ENCODE assay signal across 11 cellular contexts in the genomic region with DNA sequence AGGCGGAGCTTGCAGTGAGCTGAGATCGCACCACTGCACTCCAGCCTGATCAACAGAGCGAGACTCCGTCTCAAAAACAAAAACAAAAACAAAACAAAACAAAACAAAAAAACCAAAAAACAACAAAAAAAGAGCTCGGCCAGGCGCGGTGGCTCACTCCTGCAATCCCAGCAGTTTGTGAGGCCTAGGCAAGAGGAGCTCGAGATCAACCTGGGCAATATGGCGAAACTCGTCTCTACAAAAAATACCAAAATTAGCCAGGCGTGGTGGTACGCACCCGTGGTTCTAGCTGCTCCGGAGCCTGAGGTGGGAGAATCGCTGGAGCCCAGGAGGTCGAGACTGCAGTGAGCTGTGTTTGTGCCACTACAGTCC. TPM values are rescaled to one million over a fixed set of nuclear protein-coding genes. Genes with fewer than 3 reads are reported as not detected.
DNase-seq lines count a peak whose midpoint lies in the region; TF ChIP-seq lines count a peak whose summit lies in the region.
"Had no signal": no experiment of that assay in that cellular context is flagged by ENCODE, and none has a peak within 500 bp of the region (broad histone marks: within the 10 kb centered on the region; RNA-seq: fewer than 3 reads in every experiment).

No MANE protein-coding gene starts in this region.

- no peaks in the 10 kb centered on the region for H3K9me3 Mint-ChIP-seq in activated naive CD4-positive, alpha-beta T cell treated with anti-CD3 and anti-CD28 coated beads for 36 hours

- no peaks in the 10 kb centered on the region for H3K36me3 ChIP-seq in SJSA1
- H3K36me3 ChIP-seq in esophagus muscularis mucosa = no peaks in the 10 kb centered on the region
- H3K36me3 ChIP-seq in suprapubic skin = no peaks in the 10 kb centered on the region
- H3K36me3 ChIP-seq: BE2C, gastroesophageal sphincter had no signal

- H3K9me3 ChIP-seq in SJSA1 (replicated peaks) (no peaks in the 10 kb centered on the region), esophagus muscularis mucosa (no peaks in the 10 kb centered on the region), suprapubic skin (no peaks in the 10 kb centered on the region)
- H3K9me3 ChIP-seq: BE2C, gastroesophageal sphincter had no signal

- WGBS in esophagus muscularis mucosa = 88% methylated on average over 16 of the region's 16 CpGs
- 86% methylated on average over 16 of the region's 16 CpGs for WGBS in suprapubic skin

- peak overlapping the region; percentile 90 for H3K4me3 Mint-ChIP-seq in activated naive CD4-positive, alpha-beta T cell treated with anti-CD3 and anti-CD28 coated beads for 36 hours

- H3K4me1 ChIP-seq in SJSA1 (replicated peaks) = peaks cover 14% of the 10 kb centered on the region
- peaks cover 5 to 48% (median 28%) of the 10 kb centered on the region in 4 donors for H3K4me1 ChIP-seq in esophagus muscularis mucosa
- H3K4me1 ChIP-seq in suprapubic skin = peaks cover 27% of the 10 kb centered on the region

- TF ChIP-seq POLR2A in esophagus muscularis mucosa (IDR thresholded peaks at IDR 0.05; ENCODE audit: low read depth) (no peak), suprapubic skin (IDR thresholded peaks at IDR 0.05) (no peak)

- intact Hi-C loops in activated naive CD4-positive, alpha-beta T cell treated with anti-CD3 and anti-CD28 coated beads for 36 hours (cut with micrococcal nuclease) = loop anchor here (1.0 to 10.0 kb wide), 4 partner anchors 26 to 1560 kb away; partner anchors contain the start of genes HNRNPH1 and TRIM41
- intact Hi-C loops in esophagus muscularis mucosa (cut with DNase I) = no loop called here

- H3K36me3 Mint-ChIP-seq in activated naive CD4-positive, alpha-beta T cell treated with anti-CD3 and anti-CD28 coated beads for 36 hours (ENCODE audit: low read depth) = peaks cover 7% of the 10 kb centered on the region

- H3K27me3 Mint-ChIP-seq in activated naive CD4-positive, alpha-beta T cell treated with anti-CD3 and anti-CD28 coated beads for 36 hours (ENCODE audit: low read depth) = peaks cover 7% of the 10 kb centered on the region

- no peak for TF ChIP-seq CTCF in esophagus muscularis mucosa (IDR thresholded peaks at IDR 0.05)
- TF ChIP-seq CTCF in suprapubic skin (IDR thresholded peaks at IDR 0.05) = no peak

- TF ChIP-seq EP300 in esophagus muscularis mucosa (IDR thresholded peaks at IDR 0.05) (no peak), suprapubic skin (IDR thresholded peaks at IDR 0.05) (no peak)

- peak overlapping the region; percentile 96 for H3K27ac Mint-ChIP-seq in activated naive CD4-positive, alpha-beta T cell treated with anti-CD3 and anti-CD28 coated beads for 36 hours

- H3K4me3 ChIP-seq in SJSA1 = peak overlapping the region; percentile 32
- peak overlapping the region; percentile 54 to 68 (median 55) for H3K4me3 ChIP-seq in esophagus muscularis mucosa
- peak overlapping the region; percentile 52 for H3K4me3 ChIP-seq in suprapubic skin

- CTCF ChIA-PET in activated naive CD4-positive, alpha-beta T cell treated with anti-CD3 and anti-CD28 coated beads for 36 hours (lab: Charles Lee) = interaction anchor here (0.6 to 3.3 kb wide), 13 partner anchors 8 to 147 kb away, joined by 3 to 15 read pairs (median 5); no protein-coding TSS in a partner anchor

- H3K27me3 ChIP-seq in SJSA1 (replicated peaks) (no peaks in the 10 kb centered on the region), esophagus muscularis mucosa (no peaks in the 10 kb centered on the region), suprapubic skin (no peaks in the 10 kb centered on the region)
- H3K27me3 ChIP-seq: BE2C, gastroesophageal sphincter had no signal

- H3K27ac ChIP-seq in SJSA1 (peak overlapping the region; percentile 30; the same call in 1 of the 2 replicates), esophagus muscularis mucosa (replicated peaks in 1 of 4) (peak overlapping the region; percentile 59 to 79 (median 69)), suprapubic skin (no peak overlapping the region)

- peaks cover 35% of the 10 kb centered on the region for H3K4me1 Mint-ChIP-seq in activated naive CD4-positive, alpha-beta T cell treated with anti-CD3 and anti-CD28 coated beads for 36 hours (ENCODE audit: low read depth)

- no peak for DNase-seq in activated naive CD4-positive, alpha-beta T cell treated with anti-CD3 and anti-CD28 coated beads for 36 hours
- DNase-seq in activated naive CD4-positive, alpha-beta T cell (lab: John Stamatoyannopoulos, UW) = no peak
- DNase-seq in SJSA1 (ENCODE audit: low read depth in 1 of 2, low spot score in 2 of 2) (no peak), esophagus muscularis mucosa (ENCODE audit: extremely low spot score) (no peak), suprapubic skin (ENCODE audit: low spot score in 2 of 2) (no peak), DMS79 (lab: John Stamatoyannopoulos, UW) (no peak), NCI-H2107 treated with DMSO at 0.1 percent for 48 hours (lab: John Stamatoyannopoulos, UW; ENCODE audit: unreplicated experiment) (no peak), inferior parietal cortex (ENCODE audit: extremely low spot score) (no peak)
- DNase-seq: NCI-H526 had no signal

RNA-seq across cellular contexts. Expression of gene TRIM7, which starts 20.2 kb away (rescaled TPM):
- 1 to 10 TPM; 1.6 to 1.8 TPM for total RNA-seq in activated naive CD4-positive, alpha-beta T cell treated with anti-CD3 and anti-CD28 coated beads for 36 hours
- total RNA-seq in SJSA1 (2014; rRNA removed; shearing (Covaris generic)) = 28.0 and 45.2 TPM in 2 replicates
- total RNA-seq in esophagus muscularis mucosa (1 to 10 TPM; 2.1 to 5.8 (median 3.4) TPM), suprapubic skin (10 to 100 TPM; 52.0 to 79.0 (median 69.4) TPM)

RNA-seq across cellular contexts. Expression of gene OR2V2, which starts 37.4 kb away (rescaled TPM):
- not detected for total RNA-seq in activated naive CD4-positive, alpha-beta T cell treated with anti-CD3 and anti-CD28 coated beads for 36 hours
- not detected in 2 replicates for total RNA-seq in SJSA1 (2014; rRNA removed; shearing (Covaris generic))
- total RNA-seq in esophagus muscularis mucosa (not detected), suprapubic skin (not detected)

RNA-seq across cellular contexts. Expression of gene TRIM41, which starts 38.2 kb away (rescaled TPM):
- total RNA-seq in activated naive CD4-positive, alpha-beta T cell treated with anti-CD3 and anti-CD28 coated beads for 36 hours = 10 to 100 TPM; 36.5 to 37.3 TPM
- 10.6 and 14.0 TPM in 2 replicates for total RNA-seq in SJSA1 (2014; rRNA removed; shearing (Covaris generic))
- total RNA-seq in esophagus muscularis mucosa = 10 to 100 TPM in 3 of 4 donors, 1 to 10 TPM in 1; 9.8 to 22.4 (median 18.2) TPM
- 10 to 100 TPM; 13.3 to 23.3 (median 16.2) TPM for total RNA-seq in suprapubic skin

RNA-seq across cellular contexts. Expression of gene OR2V1, which starts 53.9 kb away (rescaled TPM):
- not detected for total RNA-seq in activated naive CD4-positive, alpha-beta T cell treated with anti-CD3 and anti-CD28 coated beads for 36 hours
- total RNA-seq in SJSA1 (2014; rRNA removed; shearing (Covaris generic)) = not detected in 2 replicates
- total RNA-seq in esophagus muscularis mucosa (not detected), suprapubic skin (not detected)

RNA-seq across cellular contexts. Expression of gene RACK1, which starts 58.9 kb away (rescaled TPM):
- 1,000 to 10,000 TPM; 3,176 to 3,362 TPM for total RNA-seq in activated naive CD4-positive, alpha-beta T cell treated with anti-CD3 and anti-CD28 coated beads for 36 hours
- 2,705 and 2,892 TPM in 2 replicates for total RNA-seq in SJSA1 (2014; rRNA removed; shearing (Covaris generic))
- total RNA-seq in esophagus muscularis mucosa (1,000 to 10,000 TPM; 1,252 to 1,898 (median 1,625) TPM), suprapubic skin (1,000 to 10,000 TPM; 2,440 to 4,496 (median 3,996) TPM)
